ENCODE assay signal across 21 cellular contexts in genomic region chr12:24424889-24425600, GRCh38.
DNase-seq lines count a peak whose midpoint lies in the region; TF ChIP-seq lines count a peak whose summit lies in the region.
"Had no signal": no experiment of that assay in that cellular context is flagged by ENCODE, and none has a peak within 500 bp of the region (broad histone marks: within the 10 kb centered on the region; RNA-seq: fewer than 3 reads in every experiment).

No MANE protein-coding gene starts in this region.

- H2AK5ac ChIP-seq in mesenchymal stem cell (ENCODE audit: low read length, severe bottlenecking): no peak overlapping the region

- H3K14ac ChIP-seq in mesenchymal stem cell (ENCODE audit: low read length in 2 of 2): no peak overlapping the region

- H3K18ac ChIP-seq in mesenchymal stem cell (ENCODE audit: low read depth in 1 of 2, low read length in 2 of 2): no peak overlapping the region

- H2BK12ac ChIP-seq in mesenchymal stem cell (ENCODE audit: low read length in 2 of 2): no peak overlapping the region

- H3K27me3 Mint-ChIP-seq in activated CD4-positive, alpha-beta T cell treated with anti-CD3 and anti-CD28 coated beads, Interleukin-2, amount 10 ng/mL, durations not matched to agents 24 days and 14 days: peaks cover 5% of the 10 kb centered on the region

- H3K4me2 ChIP-seq in Loucy (ENCODE audit: low read depth, low read length, poor library complexity, severe bottlenecking): peak overlapping the region; percentile 75
- no peak overlapping the region for H3K4me2 ChIP-seq in mesenchymal stem cell (ENCODE audit: low read length, poor library complexity, severe bottlenecking)
- no peak overlapping the region for H3K4me2 ChIP-seq in OCI-LY7 (ENCODE audit: low read length)
- H3K4me2 ChIP-seq: A549 had no signal

- H3K4me3 ChIP-seq in Loucy (ENCODE audit: low read length, poor library complexity, severe bottlenecking) (peak overlapping the region; percentile 58), mesenchymal stem cell (ENCODE audit: insufficient read depth in 1 of 2, low read depth in 1 of 2, low read length in 2 of 2) (no peak overlapping the region), esophagus muscularis mucosa (no peak overlapping the region), OCI-LY7 (ENCODE audit: low read depth, low read length, poor library complexity, severe bottlenecking) (no peak overlapping the region)
- H3K4me3 ChIP-seq: A549, cardiac muscle cell, MG63, Peyer's patch, upper lobe of left lung had no signal

- no peak overlapping the region for H3K23ac ChIP-seq in mesenchymal stem cell (ENCODE audit: low read length in 2 of 2)

- 99% methylated on average over 4 of the region's 6 CpGs for WGBS in mesenchymal stem cell
- 80% methylated on average over 6 of the region's 6 CpGs for WGBS in esophagus muscularis mucosa

- no peak for DNase-seq in activated CD4-positive, alpha-beta T cell treated with anti-CD3 and anti-CD28 coated beads, Interleukin-2, amount 10 ng/mL, durations not matched to agents 24 days and 14 days
- DNase-seq in activated CD4-positive, alpha-beta T cell treated with anti-CD3 and anti-CD28 coated beads, Interleukin-2, amount 50 U/mL, for 48 hours: no peak
- DNase-seq in SK-N-DZ (ENCODE audit: low spot score) (peak; percentile 98), mesenchymal stem cell (peak; percentile 10), esophagus muscularis mucosa (ENCODE audit: extremely low spot score) (no peak), GM19240 (ENCODE audit: insufficient read length, low spot score) (no peak), OCI-LY7 (ENCODE audit: low spot score) (no peak)
- DNase-seq: effector CD4-positive, alpha-beta T cell; GOT3; MG63; NCI-H2029; NCI-H526 treated with DMSO at 0.1 percent for 48 hours; occipital lobe; Peyer's patch; retina; stimulated activated naive CD4-positive, alpha-beta T cell; upper lobe of left lung had no signal

- H3K27ac Mint-ChIP-seq in activated CD4-positive, alpha-beta T cell treated with anti-CD3 and anti-CD28 coated beads, Interleukin-2, amount 10 ng/mL, durations not matched to agents 24 days and 14 days: peak overlapping the region; percentile 52

- TF ChIP-seq CTCF in Loucy (conservative IDR thresholded peaks at IDR 0.05; ENCODE audit: low read length) (no peak), esophagus muscularis mucosa (IDR thresholded peaks at IDR 0.05) (no peak), OCI-LY7 (conservative IDR thresholded peaks at IDR 0.05; ENCODE audit: low read length) (no peak)

- H4K20me1 ChIP-seq in Loucy (ENCODE audit: insufficient read depth, low read length, poor library complexity, severe bottlenecking) (no peaks in the 10 kb centered on the region), OCI-LY7 (ENCODE audit: insufficient read depth, low read length) (no peaks in the 10 kb centered on the region)

- no peak overlapping the region for H4K8ac ChIP-seq in mesenchymal stem cell (ENCODE audit: low read length)

- H3K79me1 ChIP-seq in mesenchymal stem cell (replicated peaks; ENCODE audit: low read length, poor library complexity, severe bottlenecking): no peaks in the 10 kb centered on the region

- peaks cover 11% of the 10 kb centered on the region for H3K4me1 Mint-ChIP-seq in activated CD4-positive, alpha-beta T cell treated with anti-CD3 and anti-CD28 coated beads, Interleukin-2, amount 10 ng/mL, durations not matched to agents 24 days and 14 days

- no peak overlapping the region for H2AFZ ChIP-seq in Loucy (ENCODE audit: low read length)
- H2AFZ ChIP-seq in mesenchymal stem cell (ENCODE audit: low read depth, low read length): no peak overlapping the region
- no peak overlapping the region for H2AFZ ChIP-seq in OCI-LY7 (ENCODE audit: low read length)

- H3K36me3 ChIP-seq in Loucy (ENCODE audit: insufficient read depth, low read length): no peaks in the 10 kb centered on the region; the same call in 1 of the 2 replicates
- H3K36me3 ChIP-seq in mesenchymal stem cell (ENCODE audit: control insufficient read depth in 1 of 2, insufficient read depth in 2 of 2, low read depth in 1 of 2, low read length in 2 of 2): no peaks in the 10 kb centered on the region
- no peaks in the 10 kb centered on the region for H3K36me3 ChIP-seq in esophagus muscularis mucosa
- H3K36me3 ChIP-seq in OCI-LY7 (ENCODE audit: insufficient read depth, low read length): no peaks in the 10 kb centered on the region
- H3K36me3 ChIP-seq: cardiac muscle cell, MG63, Peyer's patch, upper lobe of left lung had no signal

- H3K27ac ChIP-seq in mesenchymal stem cell (ENCODE audit: low read length, poor library complexity, severe bottlenecking): no peak overlapping the region
- no peak overlapping the region for H3K27ac ChIP-seq in esophagus muscularis mucosa (replicated peaks in 1 of 4)
- no peak overlapping the region for H3K27ac ChIP-seq in OCI-LY7 (ENCODE audit: low read depth, low read length, poor library complexity, severe bottlenecking)
- H3K27ac ChIP-seq: A549, C4-2B, cardiac muscle cell, Peyer's patch, upper lobe of left lung had no signal

- no peak for TF ChIP-seq EP300 in esophagus muscularis mucosa (IDR thresholded peaks at IDR 0.05)

- no peaks in the 10 kb centered on the region for H3K36me3 Mint-ChIP-seq in activated CD4-positive, alpha-beta T cell treated with anti-CD3 and anti-CD28 coated beads, Interleukin-2, amount 10 ng/mL, durations not matched to agents 24 days and 14 days (ENCODE audit: low read depth)

- no peak overlapping the region for H3K4me3 Mint-ChIP-seq in activated CD4-positive, alpha-beta T cell treated with anti-CD3 and anti-CD28 coated beads, Interleukin-2, amount 10 ng/mL, durations not matched to agents 24 days and 14 days

- H2BK15ac ChIP-seq in mesenchymal stem cell (ENCODE audit: low read depth, poor library complexity, severe bottlenecking): no peak overlapping the region

- no peak for TF ChIP-seq POLR2A in esophagus muscularis mucosa (IDR thresholded peaks at IDR 0.05; ENCODE audit: low read depth)

- no TSS peak for BruUV-seq in OCI-LY7 (replicated peaks; lab: Mats Ljungman, UMichigan)

- H3K27me3 ChIP-seq in Loucy (ENCODE audit: insufficient read depth, low read length, poor library complexity, severe bottlenecking) (no peaks in the 10 kb centered on the region), mesenchymal stem cell (ENCODE audit: control insufficient read depth in 1 of 2, insufficient read depth in 1 of 2, low read length in 2 of 2) (no peaks in the 10 kb centered on the region), esophagus muscularis mucosa (no peaks in the 10 kb centered on the region)
- H3K27me3 ChIP-seq: cardiac muscle cell, MG63, Peyer's patch, upper lobe of left lung had no signal

- H3K4me1 ChIP-seq in Loucy (ENCODE audit: insufficient read depth, low read length, poor library complexity, severe bottlenecking) (peaks cover 31% of the 10 kb centered on the region), mesenchymal stem cell (ENCODE audit: control insufficient read depth, insufficient read depth, low read depth, low read length) (no peaks in the 10 kb centered on the region), esophagus muscularis mucosa (no peaks in the 10 kb centered on the region), OCI-LY7 (ENCODE audit: insufficient read depth, low read length, poor library complexity, severe bottlenecking) (no peaks in the 10 kb centered on the region)
- H3K4me1 ChIP-seq: A549, Peyer's patch, upper lobe of left lung had no signal

- no peak overlapping the region for H2BK120ac ChIP-seq in mesenchymal stem cell (ENCODE audit: low read depth, low read length)

- no peak overlapping the region for H3K4ac ChIP-seq in mesenchymal stem cell (ENCODE audit: low read depth in 1 of 2, low read length in 2 of 2)

- H3K9me3 Mint-ChIP-seq in activated CD4-positive, alpha-beta T cell treated with anti-CD3 and anti-CD28 coated beads, Interleukin-2, amount 10 ng/mL, durations not matched to agents 24 days and 14 days: peaks cover 5% of the 10 kb centered on the region

- H3K79me2 ChIP-seq in Loucy (ENCODE audit: insufficient read depth, low read length): peaks cover 15% of the 10 kb centered on the region
- no peaks in the 10 kb centered on the region for H3K79me2 ChIP-seq in OCI-LY7 (ENCODE audit: insufficient read depth, low read depth, low read length)

- POLR2A ChIA-PET in OCI-LY7 (lab: Charles Lee): no interaction called here

- no peaks in the 10 kb centered on the region for H3F3A ChIP-seq in Loucy (ENCODE audit: low read depth)

- no peak overlapping the region for H2BK5ac ChIP-seq in mesenchymal stem cell (ENCODE audit: low read depth, low read length, poor library complexity, severe bottlenecking)

- peak overlapping the region; percentile 55 for H3K9ac ChIP-seq in Loucy (ENCODE audit: low read depth, low read length, poor library complexity, severe bottlenecking)
- H3K9ac ChIP-seq in mesenchymal stem cell (ENCODE audit: low read length): no peak overlapping the region

- H4K91ac ChIP-seq in mesenchymal stem cell (ENCODE audit: low read length): no peak overlapping the region

- CTCF ChIA-PET in OCI-LY7 (lab: Charles Lee; ENCODE audit: unreplicated experiment): no interaction called here

- intact Hi-C loops in activated CD4-positive, alpha-beta T cell treated with anti-CD3 and anti-CD28 coated beads, Interleukin-2, amount 10 ng/mL, durations not matched to agents 24 days and 14 days (cut with micrococcal nuclease): no loop called here
- intact Hi-C loops in esophagus muscularis mucosa (cut with DNase I) (no loop called here), OCI-LY7 (cut with micrococcal nuclease; ENCODE audit: unreplicated experiment) (no loop called here)

- H3K9me3 ChIP-seq in Loucy (ENCODE audit: insufficient read depth, low read depth, low read length) (0 out of 2 replicates have a peak, but pooled peaks cover 7% of the 10 kb centered on the region), mesenchymal stem cell (ENCODE audit: control insufficient read depth, low read length) (peaks cover 3% of the 10 kb centered on the region), esophagus muscularis mucosa (peaks cover 0 to 3% (median 1%) of the 10 kb centered on the region in 4 donors), OCI-LY7 (ENCODE audit: low read length) (no peaks in the 10 kb centered on the region)
- H3K9me3 ChIP-seq: A549, MG63, Peyer's patch, upper lobe of left lung had no signal

- no peaks in the 10 kb centered on the region for H3K9me2 ChIP-seq in Loucy (replicated peaks; ENCODE audit: low read depth, low read length)
- no peaks in the 10 kb centered on the region for H3K9me2 ChIP-seq in OCI-LY7 (ENCODE audit: insufficient read depth, low read length)

Comparison
In these comparisons a context has a peak if more than half of its experiments do, and no peak if none do; other contexts are left out.
1. DNase-seq: peak in SK-N-DZ (single experiment) and mesenchymal stem cell (single experiment); none in activated CD4-positive, alpha-beta T cell treated with anti-CD3 and anti-CD28 coated beads, Interleukin-2, amount 10 ng/mL, durations not matched to agents 24 days and 14 days (single experiment), activated CD4-positive, alpha-beta T cell treated with anti-CD3 and anti-CD28 coated beads, Interleukin-2, amount 50 U/mL, for 48 hours (0 of 2), esophagus muscularis mucosa (single experiment), GM19240 (single experiment) and OCI-LY7 (single experiment).